In genomic region chr6:82365011-82365751, GRCh38 we compare ENCODE assay signal across 9 cellular contexts. TPM values are rescaled to one million over a fixed set of nuclear protein-coding genes. Genes with fewer than 3 reads are reported as not detected.
A peak's percentile ranks its signal among the peaks of the same experiment; 100 is the strongest.
DNase-seq lines count a peak whose midpoint lies in the region; ATAC-seq lines count a peak whose summit lies in the region.
"Had no signal": no experiment of that assay in that cellular context is flagged by ENCODE, and none has a peak within 500 bp of the region (broad histone marks: within the 10 kb centered on the region; RNA-seq: fewer than 3 reads in every experiment).

No MANE protein-coding gene starts in this region.

- no peak for DNase-seq in activated CD8-positive, alpha-beta memory T cell treated with anti-CD3 and anti-CD28 coated beads, Interleukin-2, amount 10 ng/mL, durations not matched to agents 7 days and 5 days
- no peak for DNase-seq in activated CD8-positive, alpha-beta memory T cell treated with anti-CD3 and anti-CD28 coated beads, Interleukin-2, amount 50 U/mL, for 48 hours
- DNase-seq in Jurkat, Clone E6-1 (ENCODE audit: low read depth, low spot score) = no peak
- peak; percentile 64 for DNase-seq in adipocyte (ENCODE audit: low read depth)
- DNase-seq in skeletal muscle cell (ENCODE audit: low read depth) = no peak

- peaks cover 63% of the 10 kb centered on the region for H3K27me3 Mint-ChIP-seq in activated CD8-positive, alpha-beta memory T cell treated with anti-CD3 and anti-CD28 coated beads, Interleukin-2, amount 10 ng/mL, durations not matched to agents 7 days and 5 days

- CTCF ChIA-PET in activated CD8-positive, alpha-beta memory T cell treated with anti-CD3 and anti-CD28 coated beads, Interleukin-2, amount 10 ng/mL, durations not matched to agents 7 days and 5 days (lab: Charles Lee) = interaction anchor here (1.1 kb wide), 1 partner anchor 94 kb away, joined by 4 read pairs; no protein-coding TSS in a partner anchor

- H3K9me3 Mint-ChIP-seq in activated CD8-positive, alpha-beta memory T cell treated with anti-CD3 and anti-CD28 coated beads, Interleukin-2, amount 10 ng/mL, durations not matched to agents 7 days and 5 days (ENCODE audit: low read depth) = no peaks in the 10 kb centered on the region

- no peak overlapping the region for H3K27ac Mint-ChIP-seq in activated CD8-positive, alpha-beta memory T cell treated with anti-CD3 and anti-CD28 coated beads, Interleukin-2, amount 10 ng/mL, durations not matched to agents 7 days and 5 days

- no peaks in the 10 kb centered on the region for H3K27me3 ChIP-seq in adipocyte (replicated peaks; ENCODE audit: control insufficient read depth, insufficient read depth, low read length)

- no peaks in the 10 kb centered on the region for H3K36me3 Mint-ChIP-seq in activated CD8-positive, alpha-beta memory T cell treated with anti-CD3 and anti-CD28 coated beads, Interleukin-2, amount 10 ng/mL, durations not matched to agents 7 days and 5 days

- H3K9me3 ChIP-seq in adipocyte (ENCODE audit: control insufficient read depth, low read length) = no peaks in the 10 kb centered on the region
- H3K9me3 ChIP-seq: adrenal gland had no signal

- H3K4me3 Mint-ChIP-seq in activated CD8-positive, alpha-beta memory T cell treated with anti-CD3 and anti-CD28 coated beads, Interleukin-2, amount 10 ng/mL, durations not matched to agents 7 days and 5 days = peak overlapping the region; percentile 59

- H3K4me1 ChIP-seq in adipocyte (ENCODE audit: control insufficient read depth, insufficient read depth, low read length) = peaks cover 30% of the 10 kb centered on the region

- peak; percentile 43 for ATAC-seq in activated CD8-positive, alpha-beta memory T cell treated with anti-CD3 and anti-CD28 coated beads, Interleukin-2, amount 10 ng/mL, durations not matched to agents 7 days and 5 days
- ATAC-seq in HG03439 (IDR thresholded peaks at IDR 0.05; ENCODE audit: unreplicated experiment) = no peak
- no peak for ATAC-seq in GM21576 (IDR thresholded peaks at IDR 0.05; ENCODE audit: unreplicated experiment)

- H3K4me1 Mint-ChIP-seq in activated CD8-positive, alpha-beta memory T cell treated with anti-CD3 and anti-CD28 coated beads, Interleukin-2, amount 10 ng/mL, durations not matched to agents 7 days and 5 days = peaks cover 16% of the 10 kb centered on the region

- peak overlapping the region; percentile 88 for H3K9ac ChIP-seq in adipocyte (ENCODE audit: low read length)

- no peaks in the 10 kb centered on the region for H3K36me3 ChIP-seq in adipocyte (ENCODE audit: control insufficient read depth, insufficient read depth, low read length, severe bottlenecking)
- H3K36me3 ChIP-seq: adrenal gland had no signal

- H3K4me3 ChIP-seq in Jurkat, Clone E6-1 (ENCODE audit: low read length) = peak overlapping the region; percentile 53
- H3K4me3 ChIP-seq in adipocyte (ENCODE audit: low read length) = peak overlapping the region; percentile 82
- H3K4me3 ChIP-seq in iPS-11a (ENCODE audit: low read depth, low read length) = peak overlapping the region; percentile 83
- H3K4me3 ChIP-seq in skeletal muscle cell (ENCODE audit: low read depth, low read length) = peak overlapping the region; percentile 85

RNA-seq across cellular contexts. Expression of gene TPBG, which starts 1.6 kb away (rescaled TPM):
- not detected for total RNA-seq in activated CD8-positive, alpha-beta memory T cell treated with anti-CD3 and anti-CD28 coated beads, Interleukin-2, amount 10 ng/mL, durations not matched to agents 7 days and 5 days
- 1.3 TPM for polyA plus RNA-seq in Jurkat, Clone E6-1 (2012; ENCODE audit: insufficient read depth, insufficient read length)
